In the genomic region with DNA sequence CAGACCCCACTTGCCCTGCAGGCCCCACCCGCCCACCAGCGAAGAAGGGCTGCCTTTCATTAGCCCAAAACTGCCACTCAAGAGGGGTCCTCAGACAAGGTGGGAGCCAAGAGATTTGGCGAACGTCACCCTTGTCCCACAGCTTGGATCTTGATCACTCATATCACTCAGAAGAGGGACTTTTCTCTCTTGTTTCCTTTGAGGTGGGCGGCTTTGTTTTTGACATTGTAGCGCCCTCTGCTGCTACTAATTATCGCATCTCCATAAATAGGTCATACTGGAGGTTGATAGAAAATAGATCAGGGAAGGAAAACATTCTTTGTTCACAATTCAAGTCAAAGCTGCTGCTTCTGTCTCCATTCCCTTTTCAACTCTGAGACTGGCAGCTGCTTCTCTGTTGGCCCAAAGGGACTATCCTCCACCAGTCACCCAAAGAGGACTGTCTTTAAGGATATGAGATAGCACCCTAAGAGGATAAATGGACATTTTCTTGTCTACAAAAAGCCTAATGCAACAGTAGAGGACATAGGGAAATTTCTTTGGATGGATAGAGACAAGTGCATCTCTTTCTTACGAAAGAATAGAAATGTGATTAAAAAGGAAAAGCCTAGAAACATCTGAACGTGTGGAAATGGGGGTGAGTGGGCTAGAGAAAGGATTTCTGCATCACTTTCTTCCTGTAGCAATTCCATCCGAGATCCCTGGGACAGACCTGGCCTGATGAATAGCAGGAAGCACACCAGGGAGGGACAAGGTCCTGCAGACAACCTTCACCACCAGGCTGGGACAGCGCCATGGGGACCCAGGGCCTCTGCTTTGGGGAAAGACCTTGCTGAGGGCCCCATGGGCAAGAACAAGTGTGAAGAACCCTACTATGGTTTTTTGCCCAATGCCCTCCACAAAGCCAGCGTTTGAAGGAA, we compare ENCODE assay signal across 1 cellular context.
TF ChIP-seq lines count a peak whose summit lies in the region.

No MANE protein-coding gene starts in this region.

TF ChIP-seq in SK-N-SH treated with all-trans-retinoic acid at 6 μM for 48 hours, 23 proteins besides CTCF, POLR2A, EP300 and RAD21 (continued from another document):
- TF ChIP-seq, protein P1, sequence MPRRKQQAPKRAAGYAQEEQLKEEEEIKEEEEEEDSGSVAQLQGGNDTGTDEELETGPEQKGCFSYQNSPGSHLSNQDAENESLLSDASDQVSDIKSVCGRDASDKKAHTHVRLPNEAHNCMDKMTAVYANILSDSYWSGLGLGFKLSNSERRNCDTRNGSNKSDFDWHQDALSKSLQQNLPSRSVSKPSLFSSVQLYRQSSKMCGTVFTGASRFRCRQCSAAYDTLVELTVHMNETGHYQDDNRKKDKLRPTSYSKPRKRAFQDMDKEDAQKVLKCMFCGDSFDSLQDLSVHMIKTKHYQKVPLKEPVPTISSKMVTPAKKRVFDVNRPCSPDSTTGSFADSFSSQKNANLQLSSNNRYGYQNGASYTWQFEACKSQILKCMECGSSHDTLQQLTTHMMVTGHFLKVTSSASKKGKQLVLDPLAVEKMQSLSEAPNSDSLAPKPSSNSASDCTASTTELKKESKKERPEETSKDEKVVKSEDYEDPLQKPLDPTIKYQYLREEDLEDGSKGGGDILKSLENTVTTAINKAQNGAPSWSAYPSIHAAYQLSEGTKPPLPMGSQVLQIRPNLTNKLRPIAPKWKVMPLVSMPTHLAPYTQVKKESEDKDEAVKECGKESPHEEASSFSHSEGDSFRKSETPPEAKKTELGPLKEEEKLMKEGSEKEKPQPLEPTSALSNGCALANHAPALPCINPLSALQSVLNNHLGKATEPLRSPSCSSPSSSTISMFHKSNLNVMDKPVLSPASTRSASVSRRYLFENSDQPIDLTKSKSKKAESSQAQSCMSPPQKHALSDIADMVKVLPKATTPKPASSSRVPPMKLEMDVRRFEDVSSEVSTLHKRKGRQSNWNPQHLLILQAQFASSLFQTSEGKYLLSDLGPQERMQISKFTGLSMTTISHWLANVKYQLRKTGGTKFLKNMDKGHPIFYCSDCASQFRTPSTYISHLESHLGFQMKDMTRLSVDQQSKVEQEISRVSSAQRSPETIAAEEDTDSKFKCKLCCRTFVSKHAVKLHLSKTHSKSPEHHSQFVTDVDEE (CRISPR knock-in tag; IDR thresholded peaks at IDR 0.05), result no peak
- no peak for TF ChIP-seq TOX (CRISPR knock-in tag; IDR thresholded peaks at IDR 0.05; ENCODE audit: borderline replicate concordance)
